1 cellular context compared by ENCODE assay signal in the genomic region with DNA sequence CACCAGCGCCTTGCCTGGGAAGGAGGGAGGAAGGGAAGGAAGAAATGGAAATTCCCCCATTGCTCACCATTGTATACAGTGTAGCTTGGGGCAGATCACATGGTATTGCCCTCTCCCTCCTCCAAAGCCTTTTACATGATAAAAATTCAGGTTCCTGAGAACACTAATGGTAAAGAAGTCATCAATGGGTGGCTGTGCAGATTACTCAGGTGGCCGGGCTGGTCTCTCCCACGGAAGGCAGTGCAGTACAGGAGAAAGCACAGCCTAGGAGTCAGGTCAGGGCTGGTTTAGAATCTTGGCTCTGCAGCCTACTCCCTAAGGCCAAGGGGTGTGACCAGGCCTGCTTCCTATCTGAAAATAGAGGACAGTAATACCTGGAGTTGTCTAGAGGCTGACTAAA.
TF ChIP-seq lines count a peak whose summit lies in the region.

No MANE protein-coding gene starts in this region.

TF ChIP-seq in K562, 482 proteins besides CTCF, POLR2A, EP300 and RAD21 (continued from another document):
- TF ChIP-seq, protein P1, sequence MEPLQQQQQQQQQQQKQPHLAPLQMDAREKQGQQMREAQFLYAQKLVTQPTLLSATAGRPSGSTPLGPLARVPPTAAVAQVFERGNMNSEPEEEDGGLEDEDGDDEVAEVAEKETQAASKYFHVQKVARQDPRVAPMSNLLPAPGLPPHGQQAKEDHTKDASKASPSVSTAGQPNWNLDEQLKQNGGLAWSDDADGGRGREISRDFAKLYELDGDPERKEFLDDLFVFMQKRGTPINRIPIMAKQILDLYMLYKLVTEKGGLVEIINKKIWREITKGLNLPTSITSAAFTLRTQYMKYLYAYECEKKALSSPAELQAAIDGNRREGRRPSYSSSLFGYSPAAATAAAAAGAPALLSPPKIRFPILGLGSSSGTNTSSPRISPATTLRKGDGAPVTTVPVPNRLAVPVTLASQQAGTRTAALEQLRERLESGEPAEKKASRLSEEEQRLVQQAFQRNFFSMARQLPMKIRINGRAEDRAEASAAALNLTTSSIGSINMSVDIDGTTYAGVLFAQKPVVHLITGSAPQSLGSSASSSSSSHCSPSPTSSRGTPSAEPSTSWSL (CRISPR knock-in tag; IDR thresholded peaks at IDR 0.05; ENCODE audit: borderline replicate concordance), result no peak
- TF ChIP-seq MTA1 (IDR thresholded peaks at IDR 0.05; ENCODE audit: borderline replicate concordance) (no peak), CREBBP (IDR thresholded peaks at IDR 0.05; ENCODE audit: low read depth, low read length) (no peak), ZNF764 (CRISPR knock-in tag; IDR thresholded peaks at IDR 0.05; ENCODE audit: low read depth) (no peak), HMBOX1 (IDR thresholded peaks at IDR 0.05) (no peak), CHAMP1 (IDR thresholded peaks at IDR 0.05) (no peak), FOXM1 (IDR thresholded peaks at IDR 0.05; ENCODE audit: low read depth) (no peak), FOXM1 (CRISPR knock-in tag; IDR thresholded peaks at IDR 0.05; ENCODE audit: low read depth) (no peak), ESRRA (IDR thresholded peaks at IDR 0.05; ENCODE audit: borderline replicate concordance, low read depth) (no peak), BMI1 (IDR thresholded peaks at IDR 0.05; ENCODE audit: low read length) (no peak), ETS2 (tag; IDR thresholded peaks at IDR 0.05; ENCODE audit: borderline replicate concordance, poor library complexity, severe bottlenecking) (no peak), ZNF639 (CRISPR knock-in tag; conservative IDR thresholded peaks at IDR 0.05 in 1 of 2, IDR thresholded peaks at IDR 0.05 in 1 of 2) (no peak), ZFPM2 (CRISPR knock-in tag; IDR thresholded peaks at IDR 0.05) (no peak)
